Comparison of ENCODE assay signal across 1 cellular context in genomic region chr22:26170112-26170492, GRCh38.
TF ChIP-seq lines count a peak whose summit lies in the region.

No MANE protein-coding gene starts in this region.

TF ChIP-seq in HepG2, 621 proteins besides CTCF, POLR2A, EP300 and RAD21:
- TF ChIP-seq SRF (IDR thresholded peaks at IDR 0.05; ENCODE audit: low read depth, low read length) = no peak
- no peak for TF ChIP-seq RAD51 (IDR thresholded peaks at IDR 0.05; ENCODE audit: borderline replicate concordance)
- no peak for TF ChIP-seq SNRNP70 (IDR thresholded peaks at IDR 0.05; ENCODE audit: low read depth, low read length)
- TF ChIP-seq EZH2 (conservative IDR thresholded peaks at IDR 0.05; ENCODE audit: low read depth, low read length) = 0 out of 2 replicates have a peak, but pooled peaks have one; percentile 43
TF ChIP-seq in HepG2: peak in this region for 1.
